Comparison of ENCODE assay signal across 15 cellular contexts in the genomic region with DNA sequence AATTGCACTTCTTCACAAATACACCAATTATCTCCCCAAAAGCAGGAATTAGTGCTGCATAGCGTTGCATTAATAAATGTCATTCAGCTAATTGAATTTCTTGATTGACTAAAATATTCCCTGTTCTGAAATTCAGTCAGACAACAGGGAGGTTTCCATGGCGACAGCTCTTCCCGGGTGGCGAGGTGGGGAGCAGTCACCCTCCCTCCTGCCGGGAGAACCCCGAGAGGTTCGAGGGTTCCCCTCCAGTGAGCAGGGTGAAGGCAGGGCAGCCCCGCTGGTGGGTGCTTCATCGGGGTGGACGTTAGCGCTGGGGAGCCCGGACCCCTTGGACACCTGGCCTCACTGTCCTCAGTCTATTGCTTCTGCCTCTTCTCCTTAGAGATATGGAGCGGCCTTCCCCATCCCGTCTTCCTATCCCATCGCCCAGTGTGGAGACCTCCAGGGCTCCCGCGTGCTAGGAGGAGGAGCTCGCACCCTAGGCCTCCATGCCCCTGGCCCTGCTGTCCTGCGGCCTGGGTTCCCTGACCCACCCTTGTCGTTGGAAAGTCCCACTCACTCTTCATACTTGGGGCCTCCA.
"Had no signal": no experiment of that assay in that cellular context is flagged by ENCODE, and none has a peak within 500 bp of the region (broad histone marks: within the 10 kb centered on the region; RNA-seq: fewer than 3 reads in every experiment).

No MANE protein-coding gene starts in this region.

- H3K9me2 ChIP-seq: SK-N-SH had no signal

- H3K9ac ChIP-seq: SK-N-SH had no signal

- H3K4me2 ChIP-seq: SK-N-SH had no signal

- H3K9me3 ChIP-seq: SK-N-SH had no signal

- DNase-seq: KBM-7, NCI-H1092, NCI-H1417, NCI-H1436 treated with DMSO at 0.1 percent for 48 hours, NCI-H1694, NCI-H187 treated with DMSO at 0.1 percent for 48 hours, NCI-H2029 treated with DMSO at 0.1 percent for 48 hours, NCI-H2171 treated with DMSO at 0.1 percent for 48 hours, NCI-H345, NCI-H446 treated with DMSO at 0.1 percent for 48 hours, NCI-H510A treated with DMSO at 0.1 percent for 48 hours, NCI-H526, NCI-H82, SHP77, SK-N-SH had no signal
